1 cellular context compared by ENCODE assay signal in the genomic region with DNA sequence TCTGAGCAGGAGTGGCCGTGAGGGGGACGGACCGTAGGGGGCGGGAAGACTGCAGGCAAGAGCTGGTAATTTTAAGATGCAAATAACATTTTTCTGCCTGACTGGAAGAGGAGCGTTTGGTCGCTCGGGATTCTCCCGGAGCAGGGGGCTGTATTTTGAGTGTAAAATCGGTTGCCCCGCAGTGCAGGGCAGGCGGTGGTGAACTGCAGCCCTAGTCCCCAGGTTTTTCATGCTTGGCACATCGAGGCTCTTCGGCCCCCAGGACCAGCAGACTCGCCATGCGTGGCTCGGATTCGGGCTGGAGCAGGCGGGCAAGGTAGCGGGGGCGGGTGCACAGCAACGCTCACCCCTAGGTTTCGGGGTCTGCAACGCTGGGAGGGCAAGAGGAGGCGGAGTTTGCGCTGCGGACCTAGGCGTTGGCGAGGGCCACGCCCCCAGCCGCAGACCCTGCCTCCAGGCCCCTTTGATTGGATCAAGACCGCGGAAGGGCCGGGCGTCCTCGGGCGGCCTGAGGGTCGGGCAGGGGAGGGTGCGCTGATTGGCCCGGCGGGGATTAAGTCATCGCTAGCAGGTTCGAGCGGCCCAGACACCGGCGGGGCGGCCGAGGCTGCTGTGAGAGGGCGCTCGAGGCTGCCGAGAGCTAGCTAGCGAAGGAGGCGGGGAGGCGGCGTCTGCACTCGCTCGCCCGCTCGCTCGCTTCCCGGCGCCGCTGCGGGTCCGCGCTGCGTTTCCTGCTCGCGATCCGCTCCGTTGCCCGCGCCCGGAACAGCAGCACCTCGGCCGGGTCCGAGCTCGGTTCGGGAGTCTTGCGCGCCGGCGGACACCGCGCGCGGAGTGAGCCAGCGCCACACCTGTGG.
TF ChIP-seq lines count a peak whose summit lies in the region.

A gene with protein sequence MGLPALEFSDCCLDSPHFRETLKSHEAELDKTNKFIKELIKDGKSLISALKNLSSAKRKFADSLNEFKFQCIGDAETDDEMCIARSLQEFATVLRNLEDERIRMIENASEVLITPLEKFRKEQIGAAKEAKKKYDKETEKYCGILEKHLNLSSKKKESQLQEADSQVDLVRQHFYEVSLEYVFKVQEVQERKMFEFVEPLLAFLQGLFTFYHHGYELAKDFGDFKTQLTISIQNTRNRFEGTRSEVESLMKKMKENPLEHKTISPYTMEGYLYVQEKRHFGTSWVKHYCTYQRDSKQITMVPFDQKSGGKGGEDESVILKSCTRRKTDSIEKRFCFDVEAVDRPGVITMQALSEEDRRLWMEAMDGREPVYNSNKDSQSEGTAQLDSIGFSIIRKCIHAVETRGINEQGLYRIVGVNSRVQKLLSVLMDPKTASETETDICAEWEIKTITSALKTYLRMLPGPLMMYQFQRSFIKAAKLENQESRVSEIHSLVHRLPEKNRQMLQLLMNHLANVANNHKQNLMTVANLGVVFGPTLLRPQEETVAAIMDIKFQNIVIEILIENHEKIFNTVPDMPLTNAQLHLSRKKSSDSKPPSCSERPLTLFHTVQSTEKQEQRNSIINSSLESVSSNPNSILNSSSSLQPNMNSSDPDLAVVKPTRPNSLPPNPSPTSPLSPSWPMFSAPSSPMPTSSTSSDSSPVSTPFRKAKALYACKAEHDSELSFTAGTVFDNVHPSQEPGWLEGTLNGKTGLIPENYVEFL (plus strand): TSS at position 585 of the 857 bp plus-strand sequence. CDS start 385 bp downstream, outside the sequence.

TF ChIP-seq in IMR-90, 13 proteins besides CTCF, POLR2A, EP300 and RAD21:
- TF ChIP-seq RCOR1 (IDR thresholded peaks at IDR 0.05; ENCODE audit: insufficient replicate concordance, low read length) = no peak
- TF ChIP-seq SMC3 (IDR thresholded peaks at IDR 0.05; ENCODE audit: low read depth, low read length) = peak; percentile 39; the same call in 1 of the 2 replicates
- TF ChIP-seq CEBPB (IDR thresholded peaks at IDR 0.05; ENCODE audit: low read depth, low read length) = peak; percentile 23; the same call in 1 of the 2 replicates
- no peak for TF ChIP-seq BHLHE40 (IDR thresholded peaks at IDR 0.05; ENCODE audit: low read depth, low read length)
- TF ChIP-seq CHD1 (IDR thresholded peaks at IDR 0.05; ENCODE audit: low read depth, low read length) = no peak
